Comparison of ENCODE assay signal across 14 cellular contexts in the genomic region with DNA sequence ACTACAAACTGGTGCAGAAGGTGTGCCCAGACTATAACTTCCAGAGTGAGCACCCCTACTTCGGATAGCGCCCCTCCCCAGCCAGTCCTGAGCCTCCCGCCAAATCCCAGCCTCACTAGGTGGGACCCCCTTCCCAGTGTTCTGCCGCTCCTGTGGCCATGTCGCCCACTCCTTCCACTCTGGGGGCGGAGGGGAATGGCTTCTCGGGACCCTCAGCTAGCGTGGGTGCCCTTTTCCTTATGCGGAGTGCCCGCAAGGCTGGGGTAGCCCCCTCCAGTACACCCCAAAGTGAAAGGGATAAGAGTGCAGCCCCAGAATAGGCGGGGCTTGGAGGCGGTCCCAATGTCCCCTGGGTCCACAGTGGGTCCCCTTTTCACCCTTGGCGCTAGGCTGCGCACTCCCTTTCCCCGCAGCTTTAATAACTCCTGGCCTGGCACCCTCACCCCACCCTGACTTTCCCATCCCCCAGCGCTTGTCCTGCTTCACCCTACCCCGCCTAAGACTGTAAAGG. TPM values are rescaled to one million over a fixed set of nuclear protein-coding genes. Genes with fewer than 3 reads are reported as not detected.
DNase-seq lines count a peak whose midpoint lies in the region; ATAC-seq lines count a peak whose summit lies in the region.
"Had no signal": no experiment of that assay in that cellular context is flagged by ENCODE, and none has a peak within 500 bp of the region (broad histone marks: within the 10 kb centered on the region; RNA-seq: fewer than 3 reads in every experiment).

No MANE protein-coding gene starts in this region.

- H3K4me1 Mint-ChIP-seq in activated T-cell treated with anti-CD3 and anti-CD28 coated beads, Interleukin-2, amount 50 U/mL, for 24 hours (ENCODE audit: low read depth), result peaks cover 63% of the 10 kb centered on the region
- peaks cover 31 to 39% (median 36%) of the 10 kb centered on the region in 3 donors for H3K4me1 Mint-ChIP-seq in IgD-negative memory B cell
- peaks cover 59% of the 10 kb centered on the region for H3K4me1 Mint-ChIP-seq in activated naive CD8-positive, alpha-beta T cell treated with anti-CD3 and anti-CD28 coated beads, Interleukin-2, amount 10 ng/mL, durations not matched to agents 7 days and 5 days

- POLR2A ChIA-PET in activated naive CD8-positive, alpha-beta T cell treated with anti-CD3 and anti-CD28 coated beads, Interleukin-2, amount 10 ng/mL, durations not matched to agents 7 days and 5 days (lab: Charles Lee), result interaction anchor here (1.1 to 6.1 kb wide), 2 partner anchors 14 to 114 kb away, joined by 3 to 71 read pairs; a partner anchor contains a TSS

- no peaks in the 10 kb centered on the region for H3K9me3 Mint-ChIP-seq in activated T-cell treated with anti-CD3 and anti-CD28 coated beads, Interleukin-2, amount 50 U/mL, for 24 hours
- H3K9me3 Mint-ChIP-seq in IgD-negative memory B cell, result no peaks in the 10 kb centered on the region
- no peaks in the 10 kb centered on the region for H3K9me3 Mint-ChIP-seq in activated naive CD8-positive, alpha-beta T cell treated with anti-CD3 and anti-CD28 coated beads, Interleukin-2, amount 10 ng/mL, durations not matched to agents 7 days and 5 days

- DNase-seq in activated T-cell treated with anti-CD3 and anti-CD28 coated beads, Interleukin-2, amount 50 U/mL, for 24 hours, result no peak
- DNase-seq in activated T-cell treated with anti-CD3 and anti-CD28 coated beads for 4 hours, result no peak
- DNase-seq in activated naive CD8-positive, alpha-beta T cell treated with anti-CD3 and anti-CD28 coated beads, Interleukin-2, amount 10 ng/mL, durations not matched to agents 7 days and 5 days, result no peak
- peak; percentile 24 for DNase-seq in retina
- DNase-seq in NCI-H1105 treated with DMSO at 0.1 percent for 48 hours (lab: John Stamatoyannopoulos, UW), result no peak
- DNase-seq: dorsolateral prefrontal cortex, esophagus squamous epithelium, islet precursor cell, NCI-H1417 treated with DMSO at 0.1 percent for 48 hours, NCI-H226, SHP77 treated with DMSO at 0.1 percent for 48 hours had no signal

- H3K27ac Mint-ChIP-seq in activated T-cell treated with anti-CD3 and anti-CD28 coated beads, Interleukin-2, amount 50 U/mL, for 24 hours, result no peak overlapping the region
- H3K27ac Mint-ChIP-seq in IgD-negative memory B cell, result peak overlapping the region; percentile 41 to 95 (median 59)
- peak overlapping the region; percentile 56 for H3K27ac Mint-ChIP-seq in activated naive CD8-positive, alpha-beta T cell treated with anti-CD3 and anti-CD28 coated beads, Interleukin-2, amount 10 ng/mL, durations not matched to agents 7 days and 5 days

- peaks cover 67% of the 10 kb centered on the region for H3K27me3 Mint-ChIP-seq in activated T-cell treated with anti-CD3 and anti-CD28 coated beads, Interleukin-2, amount 50 U/mL, for 24 hours
- H3K27me3 Mint-ChIP-seq in IgD-negative memory B cell, result peaks cover 48% of the 10 kb centered on the region
- H3K27me3 Mint-ChIP-seq in activated naive CD8-positive, alpha-beta T cell treated with anti-CD3 and anti-CD28 coated beads, Interleukin-2, amount 10 ng/mL, durations not matched to agents 7 days and 5 days, result peaks cover 60% of the 10 kb centered on the region

- peak overlapping the region; percentile 29 for H3K4me3 Mint-ChIP-seq in activated T-cell treated with anti-CD3 and anti-CD28 coated beads, Interleukin-2, amount 50 U/mL, for 24 hours
- H3K4me3 Mint-ChIP-seq in IgD-negative memory B cell, result peak overlapping the region in 3 of 4 donors; percentile 39 to 88 (median 82)
- H3K4me3 Mint-ChIP-seq in activated naive CD8-positive, alpha-beta T cell treated with anti-CD3 and anti-CD28 coated beads, Interleukin-2, amount 10 ng/mL, durations not matched to agents 7 days and 5 days, result peak overlapping the region; percentile 60

- no peak for ATAC-seq in activated naive CD8-positive, alpha-beta T cell treated with anti-CD3 and anti-CD28 coated beads, Interleukin-2, amount 10 ng/mL, durations not matched to agents 7 days and 5 days (ENCODE audit: low read depth)
- ATAC-seq in HG03342 (IDR thresholded peaks at IDR 0.05; ENCODE audit: unreplicated experiment) (no peak), HG03139 (IDR thresholded peaks at IDR 0.05; ENCODE audit: unreplicated experiment) (no peak)

- peaks cover 16% of the 10 kb centered on the region for H3K36me3 Mint-ChIP-seq in activated T-cell treated with anti-CD3 and anti-CD28 coated beads, Interleukin-2, amount 50 U/mL, for 24 hours (ENCODE audit: low read depth)
- H3K36me3 Mint-ChIP-seq in IgD-negative memory B cell, result peaks cover 4% of the 10 kb centered on the region
- peaks cover 10% of the 10 kb centered on the region for H3K36me3 Mint-ChIP-seq in activated naive CD8-positive, alpha-beta T cell treated with anti-CD3 and anti-CD28 coated beads, Interleukin-2, amount 10 ng/mL, durations not matched to agents 7 days and 5 days

RNA-seq across cellular contexts. Expression of a gene that starts 3.8 kb away (rescaled TPM):
- polyA plus RNA-seq in IgD-negative memory B cell, result 176 TPM
- 100 to 1,000 TPM; 142 to 159 TPM for total RNA-seq in activated naive CD8-positive, alpha-beta T cell treated with anti-CD3 and anti-CD28 coated beads, Interleukin-2, amount 10 ng/mL, durations not matched to agents 7 days and 5 days

RNA-seq across cellular contexts. Expression of a gene that starts 9.1 kb away (rescaled TPM):
- 8.3 TPM for polyA plus RNA-seq in IgD-negative memory B cell
- 1 to 10 TPM; 1.7 to 2.4 TPM for total RNA-seq in activated naive CD8-positive, alpha-beta T cell treated with anti-CD3 and anti-CD28 coated beads, Interleukin-2, amount 10 ng/mL, durations not matched to agents 7 days and 5 days

RNA-seq across cellular contexts. Expression of a gene that starts 25.3 kb away (rescaled TPM):
- polyA plus RNA-seq in IgD-negative memory B cell, result 2.4 TPM
- 10 to 100 TPM; 10.7 to 11.4 TPM for total RNA-seq in activated naive CD8-positive, alpha-beta T cell treated with anti-CD3 and anti-CD28 coated beads, Interleukin-2, amount 10 ng/mL, durations not matched to agents 7 days and 5 days

Comparison
In these comparisons a context has a peak if more than half of its experiments do, and no peak if none do; other contexts are left out.
1. H3K4me3 Mint-ChIP-seq: peak in every context shown above with its lines; median percentile 82 in IgD-negative memory B cell; 60 in activated naive CD8-positive, alpha-beta T cell treated with anti-CD3 and anti-CD28 coated beads, Interleukin-2, amount 10 ng/mL, durations not matched to agents 7 days and 5 days; 29 in activated T-cell treated with anti-CD3 and anti-CD28 coated beads, Interleukin-2, amount 50 U/mL, for 24 hours.